23 cellular contexts compared by ENCODE assay signal in genomic region chr12:104590002-104590401, GRCh38.
DNase-seq lines count a peak whose midpoint lies in the region; ATAC-seq, FAIRE-seq and TF ChIP-seq lines count a peak whose summit lies in the region.
"Had no signal": no experiment of that assay in that cellular context is flagged by ENCODE, and none has a peak within 500 bp of the region (broad histone marks: within the 10 kb centered on the region; RNA-seq: fewer than 3 reads in every experiment).

No MANE protein-coding gene starts in this region.

- H3K79me2 ChIP-seq in PC-9 (ENCODE audit: low read depth), result peaks cover 83% of the 10 kb centered on the region

- no peak for ATAC-seq in activated T-cell treated with anti-CD3 and anti-CD28 coated beads, Interleukin-2, amount 50 U/mL, for 72 hours (replicated peaks in 1 of 2)
- no peak for ATAC-seq in activated T-cell treated with anti-CD3 and anti-CD28 coated beads, Interleukin-2, amount 50 U/mL, for 4 hours
- ATAC-seq in stimulated activated naive B cell treated with anti-CD40 and anti-IgM and Interleukin-4, amounts not matched to agents 10 μg/mL and 1 μg/mL and 100 μg/mL, for 72 hours (replicated peaks), result no peak
- ATAC-seq in CD4-positive, alpha-beta T cell (ENCODE audit: poor library complexity), result no peak

- CTCF ChIA-PET in PC-9 (lab: Charles Lee), result no interaction called here
- CTCF ChIA-PET in CD4-positive, alpha-beta T cell (lab: Charles Lee), result no interaction called here

- H3K4me3 ChIP-seq in PC-9 (no peak overlapping the region), small intestine (ENCODE audit: low read depth in 1 of 2, low read length in 2 of 2) (no peak overlapping the region)
- H3K4me3 ChIP-seq: MG63, SK-N-MC had no signal

- H3K9me3 ChIP-seq in PC-9 (ENCODE audit: insufficient read depth, low read depth) (no peaks in the 10 kb centered on the region), small intestine (ENCODE audit: control insufficient read depth, low read depth) (no peaks in the 10 kb centered on the region)
- no peaks in the 10 kb centered on the region for H3K9me3 ChIP-seq in CD4-positive, alpha-beta T cell (ENCODE audit: control insufficient read depth, low read length)
- H3K9me3 ChIP-seq: MG63 had no signal

- H3K4me2 ChIP-seq in PC-9, result no peak overlapping the region; the same call in 1 of the 2 replicates

- no TSS peak for BruUV-seq in PC-9 (replicated peaks; lab: Mats Ljungman, UMichigan)

- H3F3A ChIP-seq in PC-9 (ENCODE audit: insufficient read depth, low read depth), result peaks cover 43% of the 10 kb centered on the region

- no peaks in the 10 kb centered on the region for H3K9me3 Mint-ChIP-seq in activated T-cell treated with anti-CD3 and anti-CD28 coated beads, Interleukin-2, amount 50 U/mL, for 72 hours
- no peaks in the 10 kb centered on the region for H3K9me3 Mint-ChIP-seq in activated T-cell treated with anti-CD3 and anti-CD28 coated beads, Interleukin-2, amount 50 U/mL, for 4 hours
- peaks cover 0 to 1% of the 10 kb centered on the region in 2 donors for H3K9me3 Mint-ChIP-seq in stimulated activated naive B cell treated with anti-CD40 and anti-IgM and Interleukin-4, amounts not matched to agents 10 μg/mL and 1 μg/mL and 100 μg/mL, for 72 hours
- H3K9me3 Mint-ChIP-seq in CD4-positive, alpha-beta T cell, result no peaks in the 10 kb centered on the region
- H3K9me3 Mint-ChIP-seq: CD8-positive, alpha-beta memory T cell had no signal

- no peaks in the 10 kb centered on the region for H4K20me1 ChIP-seq in PC-9 (ENCODE audit: insufficient read depth)

- POLR2A ChIA-PET in PC-9 (lab: Charles Lee; ENCODE audit: unreplicated experiment), result interaction anchor here (0.6 kb wide), 1 partner anchor 208 kb away, joined by 4 read pairs; no protein-coding TSS in a partner anchor
- POLR2A ChIA-PET in CD4-positive, alpha-beta T cell (lab: Charles Lee), result no interaction called here

- FAIRE-seq in small intestine (lab: Jason Lieb, UNC), result no peak
- FAIRE-seq: H54, HTR-8/SVneo had no signal

- no peak overlapping the region for H2AFZ ChIP-seq in PC-9

- H3K4me1 ChIP-seq in PC-9 (replicated peaks; ENCODE audit: insufficient read depth), result peaks cover 83% of the 10 kb centered on the region
- H3K4me1 ChIP-seq in small intestine (ENCODE audit: control insufficient read depth in 2 of 2, insufficient read depth in 1 of 2, low read depth in 1 of 2, low read length in 1 of 2), result no peaks in the 10 kb centered on the region

- H3K27me3 ChIP-seq in PC-9 (ENCODE audit: insufficient read depth, low read depth), result no peaks in the 10 kb centered on the region
- no peaks in the 10 kb centered on the region for H3K27me3 ChIP-seq in small intestine (ENCODE audit: control insufficient read depth in 2 of 2, insufficient read depth in 2 of 2, low read length in 2 of 2)
- no peaks in the 10 kb centered on the region for H3K27me3 ChIP-seq in CD4-positive, alpha-beta T cell (ENCODE audit: control insufficient read depth, insufficient read depth, low read length)
- H3K27me3 ChIP-seq: MG63 had no signal

- WGBS in small intestine, 3 donors, result 83 to 93% (median 90%) methylated on average over 7 of the region's 7 CpGs

- intact Hi-C loops in PC-9 (cut with micrococcal nuclease; ENCODE audit: unreplicated experiment), result no loop called here
- intact Hi-C loops in CD4-positive, alpha-beta T cell (cut with DNase I, micrococcal nuclease), result no loop called here

- no peak overlapping the region for H3K4me3 Mint-ChIP-seq in activated T-cell treated with anti-CD3 and anti-CD28 coated beads, Interleukin-2, amount 50 U/mL, for 72 hours
- H3K4me3 Mint-ChIP-seq in activated T-cell treated with anti-CD3 and anti-CD28 coated beads, Interleukin-2, amount 50 U/mL, for 4 hours, result no peak overlapping the region
- H3K4me3 Mint-ChIP-seq in stimulated activated naive B cell treated with anti-CD40 and anti-IgM and Interleukin-4, amounts not matched to agents 10 μg/mL and 1 μg/mL and 100 μg/mL, for 72 hours, result no peak overlapping the region
- no peak overlapping the region for H3K4me3 Mint-ChIP-seq in CD4-positive, alpha-beta T cell
- H3K4me3 Mint-ChIP-seq: B cell; CD8-positive, alpha-beta memory T cell had no signal

- H3K27ac Mint-ChIP-seq in activated T-cell treated with anti-CD3 and anti-CD28 coated beads, Interleukin-2, amount 50 U/mL, for 72 hours, result peak overlapping the region; percentile 39
- H3K27ac Mint-ChIP-seq in stimulated activated naive B cell treated with anti-CD40 and anti-IgM and Interleukin-4, amounts not matched to agents 10 μg/mL and 1 μg/mL and 100 μg/mL, for 72 hours, result peak overlapping the region; percentile 20
- no peak overlapping the region for H3K27ac Mint-ChIP-seq in CD4-positive, alpha-beta T cell
- H3K27ac Mint-ChIP-seq: B cell had no signal

- H3K36me3 ChIP-seq in PC-9 (ENCODE audit: low read depth) (no peaks in the 10 kb centered on the region), small intestine (ENCODE audit: control insufficient read depth in 2 of 2, insufficient read depth in 2 of 2, low read length in 2 of 2) (no peaks in the 10 kb centered on the region)
- H3K36me3 ChIP-seq: MG63 had no signal

- H3K27me3 Mint-ChIP-seq in activated T-cell treated with anti-CD3 and anti-CD28 coated beads, Interleukin-2, amount 50 U/mL, for 72 hours (ENCODE audit: low read depth), result no peaks in the 10 kb centered on the region
- no peaks in the 10 kb centered on the region for H3K27me3 Mint-ChIP-seq in activated T-cell treated with anti-CD3 and anti-CD28 coated beads, Interleukin-2, amount 50 U/mL, for 4 hours (ENCODE audit: low read depth)
- no peaks in the 10 kb centered on the region for H3K27me3 Mint-ChIP-seq in stimulated activated naive B cell treated with anti-CD40 and anti-IgM and Interleukin-4, amounts not matched to agents 10 μg/mL and 1 μg/mL and 100 μg/mL, for 72 hours
- H3K27me3 Mint-ChIP-seq in CD4-positive, alpha-beta T cell, result no peaks in the 10 kb centered on the region
- H3K27me3 Mint-ChIP-seq: B cell; CD8-positive, alpha-beta memory T cell had no signal

- TF ChIP-seq CTCF in PC-9 (conservative IDR thresholded peaks at IDR 0.05), result no peak
- no peak for TF ChIP-seq CTCF in CD4-positive, alpha-beta T cell (IDR thresholded peaks at IDR 0.05)

- peaks cover 11% of the 10 kb centered on the region for H3K4me1 Mint-ChIP-seq in activated T-cell treated with anti-CD3 and anti-CD28 coated beads, Interleukin-2, amount 50 U/mL, for 72 hours (ENCODE audit: low read depth)
- peaks cover 37% of the 10 kb centered on the region for H3K4me1 Mint-ChIP-seq in activated T-cell treated with anti-CD3 and anti-CD28 coated beads, Interleukin-2, amount 50 U/mL, for 4 hours (ENCODE audit: low read depth)
- peaks cover 39 to 74% of the 10 kb centered on the region in 2 donors for H3K4me1 Mint-ChIP-seq in stimulated activated naive B cell treated with anti-CD40 and anti-IgM and Interleukin-4, amounts not matched to agents 10 μg/mL and 1 μg/mL and 100 μg/mL, for 72 hours
- H3K4me1 Mint-ChIP-seq in CD4-positive, alpha-beta T cell (ENCODE audit: low read depth), result peaks cover 34% of the 10 kb centered on the region

- H3K9me2 ChIP-seq in PC-9 (ENCODE audit: insufficient read depth), result no peaks in the 10 kb centered on the region

- peaks cover 0 to 4% of the 10 kb centered on the region in 2 donors for H3K36me3 Mint-ChIP-seq in activated T-cell treated with anti-CD3 and anti-CD28 coated beads, Interleukin-2, amount 50 U/mL, for 72 hours (ENCODE audit: insufficient read depth in 2 of 2)
- peaks cover 15% of the 10 kb centered on the region for H3K36me3 Mint-ChIP-seq in activated T-cell treated with anti-CD3 and anti-CD28 coated beads, Interleukin-2, amount 50 U/mL, for 4 hours (ENCODE audit: insufficient read depth)
- H3K36me3 Mint-ChIP-seq in stimulated activated naive B cell treated with anti-CD40 and anti-IgM and Interleukin-4, amounts not matched to agents 10 μg/mL and 1 μg/mL and 100 μg/mL, for 72 hours, result peaks cover 46 to 53% of the 10 kb centered on the region in 2 donors
- peaks cover 5% of the 10 kb centered on the region for H3K36me3 Mint-ChIP-seq in CD4-positive, alpha-beta T cell (ENCODE audit: low read depth)

- H3K27ac ChIP-seq in PC-9 (peak overlapping the region; percentile 91), epithelial cell of prostate (peak overlapping the region; percentile 92), small intestine (ENCODE audit: low read depth in 1 of 2, low read length in 1 of 2) (no peak overlapping the region)
- H3K27ac ChIP-seq in CD4-positive, alpha-beta T cell (ENCODE audit: low read depth, low read length), result no peak overlapping the region
- H3K27ac ChIP-seq: C4-2B, SK-N-MC had no signal

- no peak for DNase-seq in activated T-cell treated with anti-CD3 and anti-CD28 coated beads, Interleukin-2, amount 50 U/mL, for 72 hours
- DNase-seq in activated T-cell treated with anti-CD3 and anti-CD28 coated beads, Interleukin-2, amount 50 U/mL, for 4 hours, result no peak
- no peak for DNase-seq in PC-9
- DNase-seq in epithelial cell of prostate (ENCODE audit: low read depth, low spot score), result no peak
- DNase-seq in stimulated activated naive B cell treated with anti-CD40 and anti-IgM and Interleukin-4, amounts not matched to agents 10 μg/mL and 1 μg/mL and 100 μg/mL, for 72 hours, result no peak
- no peak for DNase-seq in NCI-H345 (lab: John Stamatoyannopoulos, UW)
- no peak for DNase-seq in small intestine
- DNase-seq in CD4-positive, alpha-beta T cell, result no peak
- DNase-seq: CD8-positive, alpha-beta memory T cell; KBM-7; MG63; NCI-H2029; NCI-H2227 treated with DMSO at 0.1 percent for 48 hours; NCI-H510A; NCI-H748 treated with DMSO at 0.1 percent for 48 hours; NK-92 treated with Interleukin-12 subunit alpha and Interleukin-12 subunit beta, amount 100 ng/mL, for 24 hours; RPMI8226; SHP77 treated with DMSO at 0.1 percent for 48 hours had no signal

Comparison
In these comparisons a context has a peak if more than half of its experiments do, and no peak if none do; other contexts are left out.
1. H3K27ac ChIP-seq: peak in PC-9 (single experiment) and epithelial cell of prostate (single experiment); none in small intestine (0 of 2) and CD4-positive, alpha-beta T cell (single experiment).